21 cellular contexts compared by ENCODE assay signal in the genomic region with DNA sequence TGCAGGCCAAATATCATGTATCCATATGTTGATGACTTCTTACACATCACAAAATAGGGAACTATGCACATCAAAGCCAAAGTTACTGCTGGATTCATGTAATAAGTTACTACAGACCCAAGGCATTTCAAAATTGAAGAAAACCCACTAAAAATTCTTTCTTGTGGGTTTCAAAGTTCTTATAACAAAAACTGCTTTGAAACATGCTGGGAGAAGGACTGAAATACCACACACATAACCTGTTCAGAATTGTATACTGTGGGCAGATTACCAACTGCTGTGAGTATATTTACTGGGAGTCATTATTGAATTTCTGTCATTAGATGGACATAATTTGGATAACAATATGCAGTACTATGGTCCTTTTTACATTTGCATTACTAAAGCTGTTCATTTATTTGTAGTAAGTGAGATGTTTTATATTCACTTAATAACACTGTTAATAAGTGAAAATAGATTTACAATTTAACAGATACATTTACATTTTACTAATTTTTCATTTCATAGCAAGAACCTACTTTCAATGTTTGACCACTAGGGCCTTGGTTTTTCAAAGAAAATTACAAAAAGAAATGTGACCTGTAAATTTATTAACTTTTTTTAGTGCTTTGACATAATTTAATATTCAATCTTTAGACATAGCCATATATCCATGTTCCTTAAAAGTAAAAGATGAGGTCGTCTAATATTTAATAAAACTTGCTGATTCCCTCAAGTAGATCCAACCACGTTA.
A peak's percentile ranks its signal among the peaks of the same experiment; 100 is the strongest.
DNase-seq lines count a peak whose midpoint lies in the region; ATAC-seq and TF ChIP-seq lines count a peak whose summit lies in the region.
"Had no signal": no experiment of that assay in that cellular context is flagged by ENCODE, and none has a peak within 500 bp of the region (broad histone marks: within the 10 kb centered on the region; RNA-seq: fewer than 3 reads in every experiment).

No MANE protein-coding gene starts in this region.

- H3K27ac Mint-ChIP-seq in type B pancreatic cell: no peak overlapping the region
- H3K27ac Mint-ChIP-seq in activated T-cell treated with anti-CD3 and anti-CD28 coated beads, Interleukin-2, amount 50 U/mL, for 72 hours: no peak overlapping the region
- H3K27ac Mint-ChIP-seq: B cell; CD4-positive, CD25-positive, alpha-beta regulatory T cell had no signal

- no peak overlapping the region for H3K4me3 Mint-ChIP-seq in type B pancreatic cell
- no peak overlapping the region for H3K4me3 Mint-ChIP-seq in activated T-cell treated with anti-CD3 and anti-CD28 coated beads, Interleukin-2, amount 50 U/mL, for 72 hours
- H3K4me3 Mint-ChIP-seq: B cell; CD4-positive, CD25-positive, alpha-beta regulatory T cell had no signal

- H3K27ac ChIP-seq in foreskin keratinocyte: no peak overlapping the region
- H3K27ac ChIP-seq: HL-60, Peyer's patch, SK-N-MC had no signal

- no peaks in the 10 kb centered on the region for H3K27me3 Mint-ChIP-seq in type B pancreatic cell
- H3K27me3 Mint-ChIP-seq in activated T-cell treated with anti-CD3 and anti-CD28 coated beads, Interleukin-2, amount 50 U/mL, for 72 hours (ENCODE audit: low read depth): no peaks in the 10 kb centered on the region
- H3K27me3 Mint-ChIP-seq: B cell; CD4-positive, CD25-positive, alpha-beta regulatory T cell had no signal

- TF ChIP-seq CTCF in type B pancreatic cell (conservative IDR thresholded peaks at IDR 0.05) (peak; percentile 55), foreskin keratinocyte (conservative IDR thresholded peaks at IDR 0.05) (no peak)

- DNase-seq in EH (ENCODE audit: low read depth) (peak; percentile 13), adipocyte (ENCODE audit: low read depth) (peak; percentile 24), fibroblast of peridontal ligament (ENCODE audit: extremely low read depth) (peak; percentile 26), type B pancreatic cell (ENCODE audit: extremely low spot score, unreplicated experiment) (no peak), foreskin keratinocyte (no peak), NCI-H345 treated with DMSO at 0.1 percent for 48 hours (lab: John Stamatoyannopoulos, UW; ENCODE audit: unreplicated experiment) (no peak)
- no peak for DNase-seq in activated T-cell treated with anti-CD3 and anti-CD28 coated beads, Interleukin-2, amount 50 U/mL, for 72 hours
- DNase-seq: ACHN; CD4-positive, CD25-positive, alpha-beta regulatory T cell; HCEC 1CT; NCI-H1417 treated with DMSO at 0.1 percent for 48 hours; NCI-H2029 treated with DMSO at 0.1 percent for 48 hours; NCI-H2171 treated with DMSO at 0.1 percent for 48 hours; NCI-H510A treated with DMSO at 0.1 percent for 48 hours; NCI-H82; Peyer's patch; Right ventricle myocardium superior had no signal

- H3K9me3 Mint-ChIP-seq in type B pancreatic cell: no peaks in the 10 kb centered on the region
- H3K9me3 Mint-ChIP-seq in activated T-cell treated with anti-CD3 and anti-CD28 coated beads, Interleukin-2, amount 50 U/mL, for 72 hours: peaks cover 0 to 8% of the 10 kb centered on the region in 2 donors

- H3K4me3 ChIP-seq in adipocyte (ENCODE audit: low read length): no peak overlapping the region
- H3K4me3 ChIP-seq: K562, Peyer's patch, SK-N-MC had no signal

- no peaks in the 10 kb centered on the region for H3K27me3 ChIP-seq in adipocyte (replicated peaks; ENCODE audit: control insufficient read depth, insufficient read depth, low read length)
- no peaks in the 10 kb centered on the region for H3K27me3 ChIP-seq in foreskin keratinocyte
- H3K27me3 ChIP-seq: Peyer's patch had no signal

- H3K4me1 Mint-ChIP-seq in type B pancreatic cell (ENCODE audit: unreplicated experiment): peaks cover 5% of the 10 kb centered on the region
- H3K4me1 Mint-ChIP-seq in activated T-cell treated with anti-CD3 and anti-CD28 coated beads, Interleukin-2, amount 50 U/mL, for 72 hours (ENCODE audit: low read depth): no peaks in the 10 kb centered on the region
- H3K4me1 Mint-ChIP-seq: B cell; CD4-positive, CD25-positive, alpha-beta regulatory T cell had no signal

- H3K36me3 Mint-ChIP-seq in type B pancreatic cell: no peaks in the 10 kb centered on the region
- H3K36me3 Mint-ChIP-seq in activated T-cell treated with anti-CD3 and anti-CD28 coated beads, Interleukin-2, amount 50 U/mL, for 72 hours (ENCODE audit: insufficient read depth in 2 of 2): no peaks in the 10 kb centered on the region
- H3K36me3 Mint-ChIP-seq: CD4-positive, CD25-positive, alpha-beta regulatory T cell had no signal

- no peaks in the 10 kb centered on the region for H3K9me3 ChIP-seq in adipocyte (ENCODE audit: control insufficient read depth, low read length)
- H3K9me3 ChIP-seq: Peyer's patch had no signal

- H3K9ac ChIP-seq in adipocyte (ENCODE audit: low read length): no peak overlapping the region

- peaks cover 12% of the 10 kb centered on the region for H3K4me1 ChIP-seq in adipocyte (ENCODE audit: control insufficient read depth, insufficient read depth, low read length)
- H3K4me1 ChIP-seq in foreskin keratinocyte: peaks cover 7% of the 10 kb centered on the region
- H3K4me1 ChIP-seq: Peyer's patch had no signal

- no peaks in the 10 kb centered on the region for H3K36me3 ChIP-seq in adipocyte (ENCODE audit: control insufficient read depth, insufficient read depth, low read length, severe bottlenecking)
- H3K36me3 ChIP-seq: Peyer's patch had no signal

- no peak for ATAC-seq in foreskin keratinocyte
- ATAC-seq in activated T-cell treated with anti-CD3 and anti-CD28 coated beads, Interleukin-2, amount 50 U/mL, for 72 hours (replicated peaks in 1 of 2): no peak
- ATAC-seq: K562 had no signal

Comparison
In these comparisons a context has a peak if more than half of its experiments do, and no peak if none do; other contexts are left out.
1. DNase-seq: peak in EH (single experiment), adipocyte (single experiment) and fibroblast of peridontal ligament (single experiment); none in type B pancreatic cell (single experiment), foreskin keratinocyte (0 of 2), activated T-cell treated with anti-CD3 and anti-CD28 coated beads, Interleukin-2, amount 50 U/mL, for 72 hours (0 of 2) and NCI-H345 treated with DMSO at 0.1 percent for 48 hours (single experiment).